Comparison of ENCODE assay signal across 10 cellular contexts in genomic region chr21:43739648-43740435, GRCh38. TPM values are rescaled to one million over a fixed set of nuclear protein-coding genes. Genes with fewer than 3 reads are reported as not detected.
DNase-seq lines count a peak whose midpoint lies in the region; ATAC-seq and TF ChIP-seq lines count a peak whose summit lies in the region.
"Had no signal": no experiment of that assay in that cellular context is flagged by ENCODE, and none has a peak within 500 bp of the region (broad histone marks: within the 10 kb centered on the region; RNA-seq: fewer than 3 reads in every experiment).

No MANE protein-coding gene starts in this region.

- intact Hi-C loops in stomach (cut with DNase I; ENCODE audit: low total_unique reads), result no loop called here

- ATAC-seq in T-helper 17 cell (peak; percentile 18), GM18868 (IDR thresholded peaks at IDR 0.05; ENCODE audit: unreplicated experiment) (no peak)

- no peak overlapping the region for H3K4me3 ChIP-seq in H7 (ENCODE audit: insufficient read depth, low read depth, low read length)
- no peak overlapping the region for H3K4me3 ChIP-seq in stomach
- H3K4me3 ChIP-seq: ascending aorta, SK-N-MC, spleen had no signal

- WGBS in stomach, 5 donors, result 56 to 90% (median 88%) methylated on average over 5 to 25 of the region's 25 CpGs

- H3K27me3 ChIP-seq in H7 (ENCODE audit: control insufficient read depth, insufficient read depth, low read length) (no peaks in the 10 kb centered on the region), stomach (no peaks in the 10 kb centered on the region)
- H3K27me3 ChIP-seq: ascending aorta, spleen had no signal

- no peak overlapping the region for H3K4me3 Mint-ChIP-seq in T-helper 17 cell

- H3K9me3 ChIP-seq in T-helper 17 cell (ENCODE audit: control insufficient read depth, low read length, poor library complexity, severe bottlenecking), result no peaks in the 10 kb centered on the region
- no peaks in the 10 kb centered on the region for H3K9me3 ChIP-seq in stomach
- H3K9me3 ChIP-seq: ascending aorta, spleen had no signal

- no peak for TF ChIP-seq POLR2A in stomach (IDR thresholded peaks at IDR 0.05)

- H3K27ac Mint-ChIP-seq in T-helper 17 cell, result peak overlapping the region; percentile 75

- TF ChIP-seq CTCF in stomach (IDR thresholded peaks at IDR 0.05), result no peak

- peaks cover 2% of the 10 kb centered on the region for H3K36me3 ChIP-seq in H7 (replicated peaks; ENCODE audit: control insufficient read depth, insufficient read depth, low read length)
- H3K36me3 ChIP-seq in stomach, result peaks cover 10 to 81% (median 57%) of the 10 kb centered on the region in 4 donors

- peaks cover 2% of the 10 kb centered on the region for H3K36me3 Mint-ChIP-seq in T-helper 17 cell (ENCODE audit: low read depth)

- peaks cover 0 to 25% (median 14%) of the 10 kb centered on the region in 4 donors for H3K4me1 ChIP-seq in stomach

- DNase-seq in H7 (peak; percentile 91), T-helper 17 cell (no peak), iPS-NIHi7 (ENCODE audit: extremely low spot score) (peak; percentile 51), stomach (no peak), SIG-M5 (lab: John Stamatoyannopoulos, UW) (no peak), NCI-H345 (lab: John Stamatoyannopoulos, UW) (no peak)
- DNase-seq: spleen had no signal

- H3K27ac ChIP-seq in stomach, result peak overlapping the region in 3 of 5 donors; percentile 68 to 85 (median 72)
- H3K27ac ChIP-seq: SK-N-MC had no signal

- H3K4me1 Mint-ChIP-seq in T-helper 17 cell, result peaks cover 17% of the 10 kb centered on the region

- no peak for TF ChIP-seq EP300 in stomach (IDR thresholded peaks at IDR 0.05)

- H3K27me3 Mint-ChIP-seq in T-helper 17 cell, result no peaks in the 10 kb centered on the region

RNA-seq across cellular contexts. Expression of gene PDXK, which starts 20.9 kb away (rescaled TPM):
- total RNA-seq in H7 (2014; rRNA removed; shearing (Covaris generic)), result 64.3 and 68.7 TPM in 2 replicates
- total RNA-seq in T-helper 17 cell, result 100 to 1,000 TPM in 1 of 2 donors, 10 to 100 TPM in 1; 93.1 to 106 TPM
- 100 to 1,000 TPM in 1 of 5 donors, 10 to 100 TPM in 4; 41.9 to 139 (median 57.5) TPM for total RNA-seq in stomach
- 10 to 100 TPM; 36.7 to 53.1 (median 51.5) TPM for polyA plus RNA-seq in stomach

RNA-seq across cellular contexts. Expression of gene CSTB, which starts 36.3 kb away (rescaled TPM):
- total RNA-seq in H7 (2014; rRNA removed; shearing (Covaris generic)), result 28.5 and 29.6 TPM in 2 replicates
- total RNA-seq in T-helper 17 cell, result 10 to 100 TPM; 22.0 to 26.0 TPM
- total RNA-seq in stomach, result 10 to 100 TPM in 3 of 5 donors, 1 to 10 TPM in 1, under 1 TPM in 1; 0.58 to 36.4 (median 13.0) TPM
- polyA plus RNA-seq in stomach, result 100 to 1,000 TPM in 1 of 3 donors, 10 to 100 TPM in 2; 82.5 to 403 (median 97.0) TPM

RNA-seq across cellular contexts. Expression of gene RRP1, which starts 49.5 kb away (rescaled TPM):
- 43.5 and 45.7 TPM in 2 replicates for total RNA-seq in H7 (2014; rRNA removed; shearing (Covaris generic))
- total RNA-seq in T-helper 17 cell, result 10 to 100 TPM; 20.5 to 23.2 TPM
- total RNA-seq in stomach, result 10 to 100 TPM; 11.9 to 25.6 (median 18.2) TPM
- polyA plus RNA-seq in stomach, result 10 to 100 TPM; 10.6 to 17.2 (median 15.6) TPM

Comparison
In these comparisons a context has a peak if more than half of its experiments do, and no peak if none do; other contexts are left out.
1. DNase-seq: peak in H7 (single experiment) and iPS-NIHi7 (single experiment); none in T-helper 17 cell (0 of 3), stomach (single experiment), SIG-M5 (single experiment) and NCI-H345 (single experiment).